9 cellular contexts compared by ENCODE assay signal in genomic region chr19:752652-753517, GRCh38. TPM values are rescaled to one million over a fixed set of nuclear protein-coding genes. Genes with fewer than 3 reads are reported as not detected.
DNase-seq lines count a peak whose midpoint lies in the region; ATAC-seq, FAIRE-seq and TF ChIP-seq lines count a peak whose summit lies in the region.
"Had no signal": no experiment of that assay in that cellular context is flagged by ENCODE, and none has a peak within 500 bp of the region (broad histone marks: within the 10 kb centered on the region; RNA-seq: fewer than 3 reads in every experiment).

No MANE protein-coding gene starts in this region.

- H3K27ac ChIP-seq in Peyer's patch, result peak overlapping the region; percentile 38 to 99 (median 98)

- peak; percentile 79 to 92 for TF ChIP-seq POLR2A in Peyer's patch (IDR thresholded peaks at IDR 0.05)
- TF ChIP-seq POLR2A in GM12891 (IDR thresholded peaks at IDR 0.05; ENCODE audit: low read depth, low read length), result no peak

- H3K36me3 ChIP-seq in Peyer's patch, result peaks cover 0 to 18% (median 0%) of the 10 kb centered on the region in 3 donors

- H3K4me3 ChIP-seq in Peyer's patch (peak overlapping the region in 3 of 4 donors; percentile 33 to 63 (median 58)), fibroblast of villous mesenchyme (ENCODE audit: low read depth, low read length) (no peak overlapping the region)

- peaks cover 0 to 6% (median 0%) of the 10 kb centered on the region in 4 donors for H3K9me3 ChIP-seq in Peyer's patch

- TF ChIP-seq CTCF in Peyer's patch (IDR thresholded peaks at IDR 0.05) (no peak), fibroblast of villous mesenchyme (IDR thresholded peaks at IDR 0.05; ENCODE audit: insufficient read depth, low read depth, low read length) (no peak)

- DNase-seq in ELR (ENCODE audit: low read depth), result peak; percentile 89
- peak in 2 of 3 donors; percentile 92 to 93 for DNase-seq in Peyer's patch
- DNase-seq in fibroblast of villous mesenchyme (ENCODE audit: low read depth), result peak; percentile 93
- peak; percentile 43 for DNase-seq in retina
- DNase-seq in foreskin melanocyte, result no peak
- no peak for DNase-seq in GM12891 (ENCODE audit: insufficient read length, low spot score)

- ATAC-seq in HG02588 (IDR thresholded peaks at IDR 0.05; ENCODE audit: unreplicated experiment), result no peak
- ATAC-seq in GM19463 (IDR thresholded peaks at IDR 0.05; ENCODE audit: unreplicated experiment), result no peak
- ATAC-seq: naive thymus-derived CD8-positive, alpha-beta T cell had no signal

- H3K27me3 ChIP-seq in Peyer's patch, result no peaks in the 10 kb centered on the region

- peaks cover 0 to 23% (median 0%) of the 10 kb centered on the region in 4 donors for H3K4me1 ChIP-seq in Peyer's patch

- FAIRE-seq in GM12891 (lab: Jason Lieb, UNC), result no peak

TF ChIP-seq in GM12891, 5 proteins besides CTCF, POLR2A, EP300 and RAD21:
- TF ChIP-seq TAF1 (IDR thresholded peaks at IDR 0.05; ENCODE audit: low read depth, low read length) (no peak), PAX5 (IDR thresholded peaks at IDR 0.05; ENCODE audit: insufficient read depth, low read length, severe bottlenecking) (no peak), POU2F2 (IDR thresholded peaks at IDR 0.05; ENCODE audit: low read depth, low read length) (no peak), SPI1 (IDR thresholded peaks at IDR 0.05; ENCODE audit: low read depth, low read length) (no peak), POLR2AphosphoS5 (IDR thresholded peaks at IDR 0.05; ENCODE audit: low read depth, low read length) (no peak)

RNA-seq across cellular contexts. Expression of gene MISP, which starts 2.0 kb away (rescaled TPM):
- total RNA-seq in Peyer's patch (100 to 1,000 TPM; 116 to 828 (median 637) TPM), fibroblast of villous mesenchyme (under 0.01 and 0.43 TPM in 2 replicates)
- 0.03 TPM for polyA plus RNA-seq in GM12891 (2012; ENCODE audit: low read depth, missing spikeins)
- total RNA-seq: naive thymus-derived CD8-positive, alpha-beta T cell had no signal
- polyA plus RNA-seq: naive thymus-derived CD8-positive, alpha-beta T cell had no signal

RNA-seq across cellular contexts. Expression of gene PALM, which starts 44.1 kb away (rescaled TPM):
- 10 to 100 TPM in 3 of 4 donors, 1 to 10 TPM in 1; 7.5 to 33.8 (median 21.6) TPM for total RNA-seq in Peyer's patch
- total RNA-seq in fibroblast of villous mesenchyme, result 0.32 and 1.7 TPM in 2 replicates
- polyA plus RNA-seq in GM12891 (2012; ENCODE audit: low read depth, missing spikeins), result 0.73 TPM
- total RNA-seq: naive thymus-derived CD8-positive, alpha-beta T cell had no signal
- polyA plus RNA-seq: naive thymus-derived CD8-positive, alpha-beta T cell had no signal

RNA-seq across cellular contexts. Expression of gene PTBP1, which starts 44.4 kb away (rescaled TPM):
- total RNA-seq in Peyer's patch, result 100 to 1,000 TPM; 173 to 436 (median 229) TPM
- total RNA-seq in fibroblast of villous mesenchyme, result 117 and 129 TPM in 2 replicates
- 196 TPM for polyA plus RNA-seq in GM12891 (2012; ENCODE audit: low read depth, missing spikeins)

RNA-seq across cellular contexts. Expression of gene PRSS57, which starts 57.6 kb away (rescaled TPM):
- total RNA-seq in Peyer's patch (not detected), fibroblast of villous mesenchyme (not detected in 2 replicates)
- polyA plus RNA-seq in GM12891 (2012; ENCODE audit: low read depth, missing spikeins), result not detected
- total RNA-seq: naive thymus-derived CD8-positive, alpha-beta T cell had no signal

Comparison
In these comparisons a context has a peak if more than half of its experiments do, and no peak if none do; other contexts are left out.
1. DNase-seq: peak in ELR (single experiment), Peyer's patch (2 of 3), fibroblast of villous mesenchyme (single experiment) and retina (single experiment); none in foreskin melanocyte (single experiment) and GM12891 (single experiment).
2. RNA of gene MISP, which starts 2.0 kb away (total RNA-seq): 116 to 828 TPM in Peyer's patch; under 0.01 to 0.43 TPM in fibroblast of villous mesenchyme; every median in the first group is over 10 times any median in the second.